14 cellular contexts compared by ENCODE assay signal in the genomic region with DNA sequence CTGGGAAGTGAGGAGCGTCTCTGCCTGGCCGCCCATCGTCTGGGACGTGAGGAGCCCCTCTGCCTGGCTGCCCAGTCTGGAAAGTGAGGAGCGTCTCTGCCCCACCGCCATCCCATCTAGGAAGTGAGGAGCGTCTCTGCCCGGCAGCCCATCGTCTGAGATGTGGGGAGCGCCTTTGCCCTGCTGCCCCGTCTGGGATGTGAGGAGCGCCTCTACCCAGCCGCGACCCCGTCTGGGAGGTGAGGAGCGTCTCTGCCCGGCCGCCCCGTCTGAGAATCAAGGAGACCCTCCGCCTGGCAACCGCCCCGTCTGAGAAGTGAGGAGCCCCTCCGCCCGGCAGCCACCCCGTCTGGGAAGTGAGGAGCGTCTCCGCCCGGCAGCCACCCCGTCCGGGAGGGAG. TPM values are rescaled to one million over a fixed set of nuclear protein-coding genes. Genes with fewer than 3 reads are reported as not detected.
"Had no signal": no experiment of that assay in that cellular context is flagged by ENCODE, and none has a peak within 500 bp of the region (broad histone marks: within the 10 kb centered on the region; RNA-seq: fewer than 3 reads in every experiment).

No MANE protein-coding gene starts in this region.

RNA-seq across cellular contexts. Expression of a gene that starts 19.9 kb away (rescaled TPM):
- total RNA-seq: activated CD4-positive, alpha-beta memory T cell treated with anti-CD3 and anti-CD28 coated beads for 36 hours; activated CD4-positive, alpha-beta memory T cell treated with anti-CD3 and anti-CD28 coated beads, Interleukin-2, amount 10 ng/mL, durations not matched to agents 7 days and 5 days; activated CD4-positive, alpha-beta T cell treated with anti-CD3 and anti-CD28 coated beads for 36 hours; activated CD4-positive, alpha-beta T cell treated with anti-CD3 and anti-CD28 coated beads, Interleukin-2, amount 10 ng/mL, durations not matched to agents 24 days and 14 days; activated CD4-positive, alpha-beta T cell treated with anti-CD3 and anti-CD28 coated beads, Interleukin-2, amount 10 ng/mL, durations not matched to agents 7 days and 5 days; activated CD8-positive, alpha-beta memory T cell treated with anti-CD3 and anti-CD28 coated beads for 36 hours; activated CD8-positive, alpha-beta memory T cell treated with anti-CD3 and anti-CD28 coated beads, Interleukin-2, amount 10 ng/mL, durations not matched to agents 7 days and 5 days; activated CD8-positive, alpha-beta T cell treated with anti-CD3 and anti-CD28 coated beads for 36 hours; activated CD8-positive, alpha-beta T cell treated with anti-CD3 and anti-CD28 coated beads, Interleukin-2, amount 10 ng/mL, durations not matched to agents 7 days and 5 days; T-cell; T-helper 1 cell treated with Interleukin-12 subunit alpha and Interleukin-12 subunit beta and Interleukin-4 antibody, amounts not matched to agents 30 ng/mL and 1 ng/mL, for 36 hours; T-helper 17 cell; T-helper 2 cell treated with Interferon-gamma antibody and Interleukin-4, amounts not matched to agents 100 ng/mL and 5 ng/mL, for 36 hours; WTC11 had no signal
